36 cellular contexts compared by ENCODE assay signal in the genomic region with DNA sequence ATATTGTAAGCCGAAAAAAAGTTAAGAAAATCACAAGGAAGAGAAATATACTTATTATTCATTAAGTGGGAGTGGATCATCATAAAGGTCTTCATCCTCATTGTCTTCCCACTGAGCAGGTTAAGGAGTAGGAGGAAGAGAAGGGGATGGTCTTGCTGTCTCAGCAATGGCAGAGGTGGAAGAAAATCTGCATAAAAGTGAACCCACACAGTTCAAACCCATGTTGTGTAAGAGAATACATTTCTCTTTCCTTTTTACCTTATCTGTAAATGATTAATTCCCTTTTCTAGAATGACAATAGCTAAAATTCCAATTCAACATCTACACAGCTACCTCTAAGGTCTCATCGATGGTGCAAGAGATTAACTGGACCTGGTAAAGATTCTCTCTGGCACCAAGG.
"Had no signal": no experiment of that assay in that cellular context is flagged by ENCODE, and none has a peak within 500 bp of the region (broad histone marks: within the 10 kb centered on the region; RNA-seq: fewer than 3 reads in every experiment).

No MANE protein-coding gene starts in this region.

- H3K27me3 ChIP-seq: adrenal gland, ascending aorta had no signal

- ATAC-seq: activated CD8-positive, alpha-beta T cell treated with anti-CD3 and anti-CD28 coated beads for 36 hours; activated naive CD4-positive, alpha-beta T cell treated with anti-CD3 and anti-CD28 coated beads, Interleukin-2, amount 50 U/mL, for 72 hours; activated T-cell treated with anti-CD3 and anti-CD28 coated beads, Interleukin-2, amount 50 U/mL, for 4 hours; activated T-cell treated with anti-CD3 and anti-CD28 coated beads, Interleukin-2, amount 50 U/mL, for 72 hours; activated T-helper 17 cell treated with anti-CD3 and anti-CD28 coated beads, Interleukin-2, amount 50 U/mL, for 72 hours had no signal

- DNase-seq: activated B cell treated with CpG ODN at 0.5 μM for 24 hours; activated CD4-positive, alpha-beta memory T cell treated with anti-CD3 and anti-CD28 coated beads for 36 hours; activated CD4-positive, alpha-beta T cell treated with anti-CD3 and anti-CD28 coated beads for 4 hours; activated CD4-positive, alpha-beta T cell treated with anti-CD3 and anti-CD28 coated beads, Interleukin-2, amount 10 ng/mL, durations not matched to agents 24 days and 14 days; activated CD4-positive, alpha-beta T cell treated with anti-CD3 and anti-CD28 coated beads, Interleukin-2, amount 50 U/mL, for 1 hour; activated CD4-positive, alpha-beta T cell treated with anti-CD3 and anti-CD28 coated beads, Interleukin-2, amount 50 U/mL, for 4 hours; activated CD4-positive, CD25-positive, alpha-beta regulatory T cell treated with anti-CD3 and anti-CD28 coated beads, Interleukin-2, amount 50 U/mL, for 72 hours; activated CD8-positive, alpha-beta memory T cell treated with anti-CD3 and anti-CD28 coated beads, Interleukin-2, amount 50 U/mL, for 4 hours; activated CD8-positive, alpha-beta T cell treated with anti-CD3 and anti-CD28 coated beads for 36 hours; activated effector memory CD4-positive, alpha-beta T cell treated with anti-CD3 and anti-CD28 coated beads, Interleukin-2, amount 50 U/mL, for 16 hours; activated gamma-delta T cell treated with Interleukin-2 at 50 U/mL for 16 hours; activated naive CD4-positive, alpha-beta T cell; activated naive CD4-positive, alpha-beta T cell treated with anti-CD3 and anti-CD28 coated beads for 36 hours; activated naive CD4-positive, alpha-beta T cell treated with anti-CD3 and anti-CD28 coated beads, Interleukin-2, amount 50 U/mL, for 16 hours; activated naive CD8-positive, alpha-beta T cell treated with anti-CD3 and anti-CD28 coated beads for 36 hours; activated T-cell treated with anti-CD3 and anti-CD28 coated beads for 4 hours; activated T-cell treated with anti-CD3 and anti-CD28 coated beads, Interleukin-2, amount 50 U/mL, for 1 hour; activated T-cell treated with anti-CD3 and anti-CD28 coated beads, Interleukin-2, amount 50 U/mL, for 4 hours; activated T-cell treated with anti-CD3 and anti-CD28 coated beads, Interleukin-2, amount 50 U/mL, for 72 hours; adrenal gland; amniotic stem cell; central memory CD4-positive, alpha-beta T cell; SW 1271; T-helper 1 cell; T-helper 2 cell; T-helper 9 cell had no signal

- H3K27ac ChIP-seq: adrenal gland, VCaP had no signal

- H3K27ac Mint-ChIP-seq: activated B cell treated with CpG ODN at 0.5 μM for 24 hours; activated CD4-positive, alpha-beta memory T cell treated with anti-CD3 and anti-CD28 coated beads for 36 hours; activated CD4-positive, alpha-beta T cell treated with anti-CD3 and anti-CD28 coated beads, Interleukin-2, amount 10 ng/mL, durations not matched to agents 24 days and 14 days; activated CD8-positive, alpha-beta T cell treated with anti-CD3 and anti-CD28 coated beads for 36 hours; activated naive CD4-positive, alpha-beta T cell treated with anti-CD3 and anti-CD28 coated beads for 36 hours; activated naive CD8-positive, alpha-beta T cell treated with anti-CD3 and anti-CD28 coated beads for 36 hours; activated T-cell treated with anti-CD3 and anti-CD28 coated beads, Interleukin-2, amount 50 U/mL, for 72 hours; activated T-helper 1 cell treated with anti-CD3 and anti-CD28 coated beads, Interleukin-12 subunit alpha, Interleukin-12 subunit beta, Interleukin-2, Interleukin-4 antibody, amounts not matched to agents 30 ng/mL and 10 ng/mL and 1 ng/mL, durations not matched to agents 14 hours and 24 hours and 36 hours; activated T-helper 17 cell treated with anti-CD3 and anti-CD28 coated beads, Interleukin-2, amount 50 U/mL, for 72 hours; T-helper 1 cell treated with Interleukin-12 subunit alpha and Interleukin-12 subunit beta and Interleukin-4 antibody, amounts not matched to agents 30 μg/mL and 1 μg/mL, for 36 hours; T-helper 2 cell treated with Interferon-gamma antibody and Interleukin-4, amounts not matched to agents 5 μg/mL and 100 μg/mL, for 36 hours had no signal

- H3K36me3 Mint-ChIP-seq: activated CD4-positive, alpha-beta memory T cell treated with anti-CD3 and anti-CD28 coated beads for 36 hours; activated naive CD8-positive, alpha-beta T cell treated with anti-CD3 and anti-CD28 coated beads for 36 hours; brain had no signal

- H3K4me3 Mint-ChIP-seq: activated B cell treated with CpG ODN at 0.5 μM for 24 hours; activated CD4-positive, alpha-beta memory T cell treated with anti-CD3 and anti-CD28 coated beads for 36 hours; activated CD4-positive, alpha-beta T cell treated with anti-CD3 and anti-CD28 coated beads, Interleukin-2, amount 10 ng/mL, durations not matched to agents 24 days and 14 days; activated CD8-positive, alpha-beta T cell treated with anti-CD3 and anti-CD28 coated beads for 36 hours; activated naive CD4-positive, alpha-beta T cell treated with anti-CD3 and anti-CD28 coated beads for 36 hours; activated naive CD8-positive, alpha-beta T cell treated with anti-CD3 and anti-CD28 coated beads for 36 hours; activated T-cell treated with anti-CD3 and anti-CD28 coated beads, Interleukin-2, amount 50 U/mL, for 4 hours; activated T-cell treated with anti-CD3 and anti-CD28 coated beads, Interleukin-2, amount 50 U/mL, for 72 hours; activated T-helper 1 cell treated with anti-CD3 and anti-CD28 coated beads, Interleukin-12 subunit alpha, Interleukin-12 subunit beta, Interleukin-2, Interleukin-4 antibody, amounts not matched to agents 30 ng/mL and 10 ng/mL and 1 ng/mL, durations not matched to agents 14 hours and 24 hours and 36 hours; activated T-helper 17 cell treated with anti-CD3 and anti-CD28 coated beads, Interleukin-2, amount 50 U/mL, for 72 hours; brain; T-helper 1 cell treated with Interleukin-12 subunit alpha and Interleukin-12 subunit beta and Interleukin-4 antibody, amounts not matched to agents 30 μg/mL and 1 μg/mL, for 36 hours; T-helper 2 cell treated with Interferon-gamma antibody and Interleukin-4, amounts not matched to agents 5 μg/mL and 100 μg/mL, for 36 hours had no signal

- H3K9me3 Mint-ChIP-seq: activated B cell treated with CpG ODN at 0.5 μM for 24 hours; activated naive CD8-positive, alpha-beta T cell treated with anti-CD3 and anti-CD28 coated beads for 36 hours had no signal

- H3K36me3 ChIP-seq: adrenal gland, ascending aorta had no signal

- H3K4me3 ChIP-seq: adrenal gland, ascending aorta had no signal

- H3K9me3 ChIP-seq: adrenal gland, ascending aorta had no signal

- H3K4me1 Mint-ChIP-seq: activated B cell treated with CpG ODN at 0.5 μM for 24 hours; activated CD4-positive, alpha-beta T cell treated with anti-CD3 and anti-CD28 coated beads, Interleukin-2, amount 10 ng/mL, durations not matched to agents 24 days and 14 days; activated naive CD8-positive, alpha-beta T cell treated with anti-CD3 and anti-CD28 coated beads for 36 hours; activated T-helper 17 cell treated with anti-CD3 and anti-CD28 coated beads, Interleukin-2, amount 50 U/mL, for 72 hours had no signal

- H3K27me3 Mint-ChIP-seq: activated B cell treated with CpG ODN at 0.5 μM for 24 hours; activated CD4-positive, alpha-beta memory T cell treated with anti-CD3 and anti-CD28 coated beads for 36 hours; activated CD4-positive, alpha-beta T cell treated with anti-CD3 and anti-CD28 coated beads, Interleukin-2, amount 10 ng/mL, durations not matched to agents 24 days and 14 days; activated CD8-positive, alpha-beta T cell treated with anti-CD3 and anti-CD28 coated beads for 36 hours; activated naive CD8-positive, alpha-beta T cell treated with anti-CD3 and anti-CD28 coated beads for 36 hours; activated T-helper 17 cell treated with anti-CD3 and anti-CD28 coated beads, Interleukin-2, amount 50 U/mL, for 72 hours; brain had no signal

- H3K4me1 ChIP-seq: adrenal gland, ascending aorta had no signal

- FAIRE-seq: bronchial epithelial cell, TTC549 had no signal
